In the genomic region with DNA sequence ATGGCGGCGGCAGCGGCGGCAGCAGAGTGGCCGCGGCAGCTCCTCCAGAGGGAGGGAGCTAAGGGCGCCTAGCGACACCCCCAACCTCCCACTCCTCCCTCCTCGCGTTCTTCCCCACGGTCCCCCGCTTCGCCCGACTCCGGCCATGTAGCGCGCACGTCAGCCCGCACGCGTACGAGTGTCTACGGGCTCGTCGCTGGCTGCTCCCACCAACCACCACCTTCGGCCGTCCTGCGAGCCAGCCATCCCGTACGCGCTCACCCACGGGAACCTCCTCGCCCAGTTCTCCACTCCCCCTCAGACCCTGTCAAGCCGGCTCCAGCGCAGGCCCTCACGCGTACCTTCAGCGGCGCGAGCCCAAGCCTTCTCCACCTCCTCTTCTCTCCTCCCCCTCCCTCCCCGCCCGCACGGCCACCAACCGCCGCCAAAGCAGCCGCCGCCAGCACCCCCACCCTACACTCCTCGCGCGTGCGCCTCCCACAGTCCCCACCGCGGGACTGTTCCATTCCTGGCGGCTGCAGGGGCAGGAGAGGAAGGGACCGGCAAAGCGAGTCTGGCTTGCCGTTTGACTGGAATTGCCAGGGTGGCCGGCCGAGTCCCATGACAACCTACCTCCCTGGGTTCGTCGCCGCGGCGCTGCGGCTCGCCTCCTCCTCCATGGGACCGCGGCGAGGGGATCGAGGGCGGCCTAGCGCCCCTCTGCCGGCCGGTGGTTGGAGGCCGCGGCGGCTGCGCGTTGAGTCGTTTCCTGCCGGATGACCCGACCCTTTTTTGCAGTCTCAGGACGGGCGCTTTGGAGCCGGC, we compare ENCODE assay signal across 8 cellular contexts. TPM values are rescaled to one million over a fixed set of nuclear protein-coding genes. Genes with fewer than 3 reads are reported as not detected.
DNase-seq lines count a peak whose midpoint lies in the region; ATAC-seq and TF ChIP-seq lines count a peak whose summit lies in the region.

DAP3 (plus strand) TSS at position 774 of the 804 bp plus-strand sequence. CDS start 20,689 bp downstream, outside the sequence.
YY1AP1 (minus strand) TSS at position 457 of the 804 bp plus-strand sequence. CDS start 8,338 bp downstream, outside the sequence.

- peaks cover 9 to 17% (median 12%) of the 10 kb centered on the region in 4 donors for H3K4me1 ChIP-seq in liver (ENCODE audit: control insufficient read depth in 4 of 4, insufficient read depth in 4 of 4, low read length in 3 of 4)

- TF ChIP-seq CTCF in liver (IDR thresholded peaks at IDR 0.05; ENCODE audit: low read depth, low read length, missing input control), result no peak

- peak within 1 kb of the TSS; percentile 70 to 93 (median 88) for H3K4me3 ChIP-seq in liver (ENCODE audit: low read depth in 1 of 3, low read length in 3 of 3)

- TF ChIP-seq RAD21 in liver (IDR thresholded peaks at IDR 0.05), result peak in 1 of 2 donors; percentile 5

- no peaks in the 10 kb centered on the region for H3K27me3 ChIP-seq in liver (ENCODE audit: control insufficient read depth in 4 of 4, insufficient read depth in 4 of 4, low read length in 3 of 4)

- H3K36me3 ChIP-seq in liver (ENCODE audit: control insufficient read depth in 4 of 4, insufficient read depth in 3 of 4, low read depth in 1 of 4, low read length in 3 of 4), result peaks cover 0 to 2% (median 0%) of the 10 kb centered on the region in 4 donors

- under 1% methylated on average over 85 of the region's 85 CpGs for WGBS in liver

- peak; percentile 80 for ATAC-seq in GM19397 (IDR thresholded peaks at IDR 0.05; ENCODE audit: unreplicated experiment)
- ATAC-seq in HG03571 (IDR thresholded peaks at IDR 0.05; ENCODE audit: unreplicated experiment), result peak; percentile 78

- DNase-seq in CD1c-positive myeloid dendritic cell (ENCODE audit: extremely low spot score), result peak; percentile 93
- peak; percentile 72 for DNase-seq in NCI-H82 treated with DMSO at 0.1 percent for 48 hours (lab: John Stamatoyannopoulos, UW; ENCODE audit: unreplicated experiment)
- DNase-seq in activated CD4-positive, alpha-beta T cell treated with anti-CD3 and anti-CD28 coated beads, Interleukin-2, amount 50 U/mL, for 48 hours, result peak; percentile 89 to 92
- DNase-seq in dermis blood vessel endothelial cell, result peak; percentile 94
- DNase-seq in stimulated activated CD4-positive, alpha-beta T cell treated with anti-CD3 and anti-CD28 coated beads, Interleukin-2, amount 100 ng/mL, for 48 hours, result peak; percentile 84 to 87

- peak within 1 kb of the TSS; percentile 95 to 99 for H3K27ac ChIP-seq in liver (ENCODE audit: low read depth in 1 of 2, low read length in 2 of 2)

- no peaks in the 10 kb centered on the region for H3K9me3 ChIP-seq in liver (ENCODE audit: control insufficient read depth in 4 of 4, low read length in 3 of 4)

- H3K9ac ChIP-seq in liver (ENCODE audit: low read depth in 1 of 2, low read length in 2 of 2), result peak within 1 kb of the TSS; percentile 86 to 100

TF ChIP-seq in liver, 16 proteins besides CTCF, POLR2A, EP300 and RAD21:
- TF ChIP-seq SP1 (IDR thresholded peaks at IDR 0.05), result peak; percentile 53
- no peak for TF ChIP-seq ZBTB33 (IDR thresholded peaks at IDR 0.05)
- TF ChIP-seq, protein P1, sequence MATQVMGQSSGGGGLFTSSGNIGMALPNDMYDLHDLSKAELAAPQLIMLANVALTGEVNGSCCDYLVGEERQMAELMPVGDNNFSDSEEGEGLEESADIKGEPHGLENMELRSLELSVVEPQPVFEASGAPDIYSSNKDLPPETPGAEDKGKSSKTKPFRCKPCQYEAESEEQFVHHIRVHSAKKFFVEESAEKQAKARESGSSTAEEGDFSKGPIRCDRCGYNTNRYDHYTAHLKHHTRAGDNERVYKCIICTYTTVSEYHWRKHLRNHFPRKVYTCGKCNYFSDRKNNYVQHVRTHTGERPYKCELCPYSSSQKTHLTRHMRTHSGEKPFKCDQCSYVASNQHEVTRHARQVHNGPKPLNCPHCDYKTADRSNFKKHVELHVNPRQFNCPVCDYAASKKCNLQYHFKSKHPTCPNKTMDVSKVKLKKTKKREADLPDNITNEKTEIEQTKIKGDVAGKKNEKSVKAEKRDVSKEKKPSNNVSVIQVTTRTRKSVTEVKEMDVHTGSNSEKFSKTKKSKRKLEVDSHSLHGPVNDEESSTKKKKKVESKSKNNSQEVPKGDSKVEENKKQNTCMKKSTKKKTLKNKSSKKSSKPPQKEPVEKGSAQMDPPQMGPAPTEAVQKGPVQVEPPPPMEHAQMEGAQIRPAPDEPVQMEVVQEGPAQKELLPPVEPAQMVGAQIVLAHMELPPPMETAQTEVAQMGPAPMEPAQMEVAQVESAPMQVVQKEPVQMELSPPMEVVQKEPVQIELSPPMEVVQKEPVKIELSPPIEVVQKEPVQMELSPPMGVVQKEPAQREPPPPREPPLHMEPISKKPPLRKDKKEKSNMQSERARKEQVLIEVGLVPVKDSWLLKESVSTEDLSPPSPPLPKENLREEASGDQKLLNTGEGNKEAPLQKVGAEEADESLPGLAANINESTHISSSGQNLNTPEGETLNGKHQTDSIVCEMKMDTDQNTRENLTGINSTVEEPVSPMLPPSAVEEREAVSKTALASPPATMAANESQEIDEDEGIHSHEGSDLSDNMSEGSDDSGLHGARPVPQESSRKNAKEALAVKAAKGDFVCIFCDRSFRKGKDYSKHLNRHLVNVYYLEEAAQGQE (IDR thresholded peaks at IDR 0.05), result no peak
- TF ChIP-seq YY1 (IDR thresholded peaks at IDR 0.05), result peak; percentile 97
- no peak for TF ChIP-seq ATF3 (IDR thresholded peaks at IDR 0.05)
- no peak for TF ChIP-seq NR2F2 (IDR thresholded peaks at IDR 0.05)
- no peak for TF ChIP-seq MAX (IDR thresholded peaks at IDR 0.05)
- no peak for TF ChIP-seq FOXA1 (IDR thresholded peaks at IDR 0.05)
- TF ChIP-seq GABPA (IDR thresholded peaks at IDR 0.05 in 1 of 2, conservative IDR thresholded peaks at IDR 0.05 in 1 of 2), result peak in 1 of 2 donors; percentile 75
- TF ChIP-seq HNF4A (conservative IDR thresholded peaks at IDR 0.05), result no peak
- no peak for TF ChIP-seq HNF4G (IDR thresholded peaks at IDR 0.05)
- TF ChIP-seq EGR1 (IDR thresholded peaks at IDR 0.05; ENCODE audit: low read depth in 2 of 2), result no peak
- TF ChIP-seq FOXA2 (IDR thresholded peaks at IDR 0.05), result no peak
- TF ChIP-seq JUND (IDR thresholded peaks at IDR 0.05), result no peak

RNA-seq across cellular contexts. Expression of gene DAP3, which starts in this region (rescaled TPM):
- total RNA-seq in dermis blood vessel endothelial cell, result 49.7 and 55.3 TPM in 2 replicates
- total RNA-seq in liver, result 10 to 100 TPM; 43.1 to 59.3 TPM
- 10 to 100 TPM; 55.6 to 59.1 TPM for polyA plus RNA-seq in liver

RNA-seq across cellular contexts. Expression of gene YY1AP1, which starts in this region (rescaled TPM):
- total RNA-seq in dermis blood vessel endothelial cell (44.9 and 66.9 TPM in 2 replicates), liver (10 to 100 TPM; 34.4 to 43.8 TPM)
- 10 to 100 TPM; 13.3 to 18.9 TPM for polyA plus RNA-seq in liver

Comparison
In these comparisons a context has a peak if more than half of its experiments do, and no peak if none do; other contexts are left out.
1. Peak in every context shown above with its lines: DNase-seq, ATAC-seq, H3K4me3 ChIP-seq and H3K27ac ChIP-seq.